8 cellular contexts compared by ENCODE assay signal in the genomic region with DNA sequence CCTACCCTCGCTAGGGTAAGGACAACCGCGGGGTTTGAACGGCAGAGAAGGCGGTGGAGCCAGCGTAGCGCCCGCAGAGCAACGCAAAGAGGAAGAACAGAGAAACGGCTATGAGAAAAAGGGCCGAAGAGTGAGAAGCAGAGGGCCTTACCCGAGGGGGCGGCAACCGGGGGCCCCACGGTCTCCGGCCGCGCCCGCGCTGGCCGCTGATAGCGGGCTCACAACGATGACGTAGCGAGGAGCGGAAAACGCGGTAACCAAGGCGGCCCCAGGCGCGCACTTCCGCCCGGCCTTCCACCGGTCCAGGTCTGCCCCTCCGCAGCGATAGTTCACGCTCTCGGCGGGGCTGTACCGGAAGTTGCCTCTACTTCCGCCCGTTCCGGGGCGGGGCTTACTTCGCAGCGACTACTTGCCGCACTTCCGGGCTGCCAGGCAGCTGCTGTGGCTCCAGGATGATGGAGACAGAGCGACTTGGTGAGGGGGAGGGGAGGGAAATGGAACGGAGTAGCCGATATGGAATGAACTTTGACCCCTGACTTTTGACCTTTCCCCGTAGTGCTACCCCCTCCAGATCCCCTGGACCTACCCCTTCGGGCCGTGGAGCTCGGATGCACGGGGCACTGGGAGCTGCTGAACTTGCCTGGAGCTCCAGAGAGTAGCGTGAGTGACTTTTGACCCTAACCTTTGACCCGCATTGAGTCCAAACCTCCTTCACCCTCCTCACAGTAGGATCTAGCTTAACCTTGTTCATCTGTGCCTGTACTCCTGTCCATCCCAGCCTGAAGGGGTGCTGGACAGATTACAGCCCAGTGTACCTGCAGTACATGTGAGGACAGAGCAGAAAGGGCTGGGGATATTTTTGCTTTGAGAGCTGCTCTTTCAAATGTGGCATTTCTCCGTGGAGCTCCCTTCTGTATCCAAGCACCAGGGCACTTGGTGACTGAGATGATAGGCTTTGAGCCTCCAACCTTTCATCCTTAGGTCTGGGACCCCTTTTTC. TPM values are rescaled to one million over a fixed set of nuclear protein-coding genes. Genes with fewer than 3 reads are reported as not detected.
DNase-seq lines count a peak whose midpoint lies in the region; ATAC-seq and TF ChIP-seq lines count a peak whose summit lies in the region.

A gene with protein sequence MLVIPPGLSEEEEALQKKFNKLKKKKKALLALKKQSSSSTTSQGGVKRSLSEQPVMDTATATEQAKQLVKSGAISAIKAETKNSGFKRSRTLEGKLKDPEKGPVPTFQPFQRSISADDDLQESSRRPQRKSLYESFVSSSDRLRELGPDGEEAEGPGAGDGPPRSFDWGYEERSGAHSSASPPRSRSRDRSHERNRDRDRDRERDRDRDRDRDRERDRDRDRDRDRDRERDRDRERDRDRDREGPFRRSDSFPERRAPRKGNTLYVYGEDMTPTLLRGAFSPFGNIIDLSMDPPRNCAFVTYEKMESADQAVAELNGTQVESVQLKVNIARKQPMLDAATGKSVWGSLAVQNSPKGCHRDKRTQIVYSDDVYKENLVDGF (minus strand): TSS at position 231 of the 999 bp plus-strand sequence. CDS start 525 bp downstream, outside the sequence.
SKIC2 (plus strand) TSS at position 435 of the 999 bp plus-strand sequence; CDS start at position 453, 18 bp downstream.

- peaks cover 33% of the 10 kb centered on the region for H3K36me3 Mint-ChIP-seq in endothelial cell (ENCODE audit: low read depth, unreplicated experiment)

- H3K27ac ChIP-seq in OCI-LY3 (ENCODE audit: low read length): peak within 1 kb of the TSS; percentile 30; the same call in 1 of the 2 replicates

- TF ChIP-seq CTCF in OCI-LY3 (IDR thresholded peaks at IDR 0.05; ENCODE audit: low read depth, low read length) (no peak), endothelial cell (IDR thresholded peaks at IDR 0.05; ENCODE audit: unreplicated experiment) (no peak)

- ATAC-seq in GM21515 (IDR thresholded peaks at IDR 0.05; ENCODE audit: unreplicated experiment): peak; percentile 88

- peaks cover 21% of the 10 kb centered on the region for H3K79me2 ChIP-seq in OCI-LY3 (ENCODE audit: low read length)

- no peaks in the 10 kb centered on the region for H3K9me3 ChIP-seq in OCI-LY3 (ENCODE audit: insufficient read depth, low read length)

- H3K4me1 Mint-ChIP-seq in endothelial cell (ENCODE audit: unreplicated experiment): peaks cover 14% of the 10 kb centered on the region

- H3K27me3 ChIP-seq in OCI-LY3 (ENCODE audit: low read depth, low read length): no peaks in the 10 kb centered on the region

- peak within 1 kb of the TSS; percentile 96 for H3K27ac Mint-ChIP-seq in endothelial cell (ENCODE audit: unreplicated experiment)

- peak within 1 kb of the TSS; percentile 98 for H3K4me3 Mint-ChIP-seq in endothelial cell (ENCODE audit: unreplicated experiment)

- DNase-seq in D341Med (ENCODE audit: low spot score) (peak; percentile 99), HuH-7 (ENCODE audit: low spot score) (peak; percentile 94), endothelial cell (ENCODE audit: low spot score) (peak; percentile 94), midbrain (lab: John Stamatoyannopoulos, UW) (peak; percentile 99)
- peak; percentile 99 for DNase-seq in activated CD8-positive, alpha-beta memory T cell treated with anti-CD3 and anti-CD28 coated beads, Interleukin-2, amount 50 U/mL, for 48 hours
- peak; percentile 97 to 98 for DNase-seq in stimulated activated CD8-positive, alpha-beta memory T cell treated with anti-CD3 and anti-CD28 coated beads, Interleukin-2, amount 100 ng/mL, for 1 hour (ENCODE audit: low read depth in 2 of 2)

- H3K27me3 Mint-ChIP-seq in endothelial cell (ENCODE audit: unreplicated experiment): peaks cover 9% of the 10 kb centered on the region

- H3K4me2 ChIP-seq in OCI-LY3 (ENCODE audit: low read length): peak within 1 kb of the TSS; percentile 93

- peak within 1 kb of the TSS; percentile 63; the same call in 1 of the 2 replicates for H2AFZ ChIP-seq in OCI-LY3 (ENCODE audit: low read depth, low read length)

- no peaks in the 10 kb centered on the region for H3K9me3 Mint-ChIP-seq in endothelial cell (ENCODE audit: unreplicated experiment)

- no peaks in the 10 kb centered on the region for H4K20me1 ChIP-seq in OCI-LY3 (ENCODE audit: insufficient read depth, low read length)

- H3K9ac ChIP-seq in OCI-LY3 (ENCODE audit: low read length): peak within 1 kb of the TSS; percentile 85

- peaks cover 12% of the 10 kb centered on the region for H3K36me3 ChIP-seq in OCI-LY3 (replicated peaks; ENCODE audit: low read depth, low read length)

- peak within 1 kb of the TSS; percentile 98 for H3K4me3 ChIP-seq in OCI-LY3 (ENCODE audit: low read length)

- H3K4me1 ChIP-seq in OCI-LY3 (ENCODE audit: low read length): peaks cover 13% of the 10 kb centered on the region

RNA-seq across cellular contexts. Expression of the first gene that starts in this region (rescaled TPM):
- 47.8 TPM for total RNA-seq in endothelial cell (ENCODE audit: unreplicated experiment)

RNA-seq across cellular contexts. Expression of gene SKIC2, which starts in this region (rescaled TPM):
- 63.4 TPM for total RNA-seq in endothelial cell (ENCODE audit: unreplicated experiment)

Comparison
In these comparisons a context has a peak if more than half of its experiments do, and no peak if none do; other contexts are left out.
1. Peak in every context shown above with its lines: DNase-seq, ATAC-seq, H3K4me3 ChIP-seq and H3K27ac ChIP-seq.